1 cellular context compared by ENCODE assay signal in genomic region chr21:44893278-44893556, GRCh38.
TF ChIP-seq lines count a peak whose summit lies in the region.

No MANE protein-coding gene starts in this region.

TF ChIP-seq in H1, 55 proteins besides CTCF, POLR2A, EP300 and RAD21:
- TF ChIP-seq BRCA1 (IDR thresholded peaks at IDR 0.05; ENCODE audit: low read depth, low read length) (no peak), CHD1 (IDR thresholded peaks at IDR 0.05; ENCODE audit: low read depth, low read length) (no peak), SRF (IDR thresholded peaks at IDR 0.05; ENCODE audit: low read depth, low read length) (no peak), SIX5 (IDR thresholded peaks at IDR 0.05; ENCODE audit: low read depth, low read length) (no peak), KDM5A (IDR thresholded peaks at IDR 0.05; ENCODE audit: low read length) (no peak), CEBPB (IDR thresholded peaks at IDR 0.05; ENCODE audit: low read depth, low read length) (no peak), SP1 (IDR thresholded peaks at IDR 0.05; ENCODE audit: low read depth, low read length) (no peak), SUZ12 (IDR thresholded peaks at IDR 0.05; ENCODE audit: low read length) (no peak), PHF8 (conservative IDR thresholded peaks at IDR 0.05; ENCODE audit: low read depth, low read length) (no peak), HDAC2 (IDR thresholded peaks at IDR 0.05; ENCODE audit: borderline replicate concordance in 1 of 2, low read depth in 2 of 2, low read length in 2 of 2) (no peak), TAF7 (optimal IDR thresholded peaks at IDR 0.05; ENCODE audit: borderline replicate concordance, low read depth, low read length) (no peak), FOSL1 (IDR thresholded peaks at IDR 0.05; ENCODE audit: insufficient read depth, low read depth, low read length) (no peak), CHD7 (IDR thresholded peaks at IDR 0.05; ENCODE audit: insufficient replicate concordance, low read length) (no peak)
- TF ChIP-seq, protein P1, sequence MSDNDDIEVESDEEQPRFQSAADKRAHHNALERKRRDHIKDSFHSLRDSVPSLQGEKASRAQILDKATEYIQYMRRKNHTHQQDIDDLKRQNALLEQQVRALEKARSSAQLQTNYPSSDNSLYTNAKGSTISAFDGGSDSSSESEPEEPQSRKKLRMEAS (IDR thresholded peaks at IDR 0.05): no peak
TF ChIP-seq in H1: peak in this region for 0.
